10 cellular contexts compared by ENCODE assay signal in the genomic region with DNA sequence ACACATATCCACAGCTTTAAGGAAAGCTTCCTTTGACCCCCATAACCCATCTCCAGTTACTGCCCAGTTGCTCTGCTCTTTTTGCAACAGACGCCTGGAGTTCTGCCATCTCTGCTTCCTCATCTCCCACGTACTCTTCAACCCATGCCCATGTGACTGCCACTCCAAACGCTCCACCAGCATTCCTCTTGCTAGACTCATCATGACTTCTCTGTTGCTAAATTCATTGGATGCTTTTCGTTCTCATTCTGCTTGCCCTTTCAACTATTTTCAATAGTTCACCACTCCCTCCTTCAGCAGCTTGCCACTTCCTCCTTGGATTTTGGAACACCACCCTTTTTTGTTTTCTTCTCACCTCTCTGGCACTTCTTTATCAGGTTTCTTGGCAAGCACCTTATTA. TPM values are rescaled to one million over a fixed set of nuclear protein-coding genes. Genes with fewer than 3 reads are reported as not detected.
A peak's percentile ranks its signal among the peaks of the same experiment; 100 is the strongest.
DNase-seq lines count a peak whose midpoint lies in the region; ATAC-seq and TF ChIP-seq lines count a peak whose summit lies in the region.
"Had no signal": no experiment of that assay in that cellular context is flagged by ENCODE, and none has a peak within 500 bp of the region (broad histone marks: within the 10 kb centered on the region; RNA-seq: fewer than 3 reads in every experiment).

No MANE protein-coding gene starts in this region.

- CTCF ChIA-PET in HCT116 (lab: Charles Lee), result interaction anchor here (1.2 kb wide), 1 partner anchor 41 kb away, joined by 3 read pairs; no protein-coding TSS in a partner anchor

- peak; percentile 28 for DNase-seq in HCT116 (ENCODE audit: low read depth, low spot score)
- peak; percentile 45 for DNase-seq in smooth muscle cell of the brain vasculature (ENCODE audit: low read depth, low spot score)
- DNase-seq in NCI-H2107 (lab: John Stamatoyannopoulos, UW), result no peak
- DNase-seq in UCSD-AML1 (lab: John Stamatoyannopoulos, UW; ENCODE audit: unreplicated experiment), result no peak
- no peak for DNase-seq in NCI-H1694 treated with DMSO at 0.1 percent for 48 hours (lab: John Stamatoyannopoulos, UW)
- DNase-seq in BE2C, result no peak

- intact Hi-C loops in HCT116 (cut with micrococcal nuclease), result no loop called here

- H3K4me1 ChIP-seq in HCT116 (ENCODE audit: control insufficient read depth in 1 of 2, insufficient read depth in 2 of 2, low read length in 2 of 2) (peaks cover 15 to 31% of the 10 kb centered on the region in 2 experiments), gastroesophageal sphincter (peaks cover 0 to 15% (median 5%) of the 10 kb centered on the region in 3 donors), BE2C (peaks cover 4% of the 10 kb centered on the region; the same call in 1 of the 2 replicates)

- H3K4me2 ChIP-seq in HCT116 (ENCODE audit: low read length), result peak overlapping the region; percentile 65

- TF ChIP-seq POLR2A in HCT116 (IDR thresholded peaks at IDR 0.05; ENCODE audit: borderline replicate concordance, extremely low read depth, insufficient read depth, insufficient read length) (no peak), gastroesophageal sphincter (IDR thresholded peaks at IDR 0.05) (no peak)

- H3K27ac ChIP-seq in HCT116 (ENCODE audit: low read depth, low read length), result peak overlapping the region; percentile 48; the same call in 1 of the 2 replicates
- no peak overlapping the region for H3K27ac ChIP-seq in gastroesophageal sphincter
- H3K27ac ChIP-seq: ovary had no signal

- TF ChIP-seq CTCF in HCT116 (IDR thresholded peaks at IDR 0.05 in 2 of 3, conservative IDR thresholded peaks at IDR 0.05 in 1 of 3; ENCODE audit: borderline replicate concordance in 1 of 3, insufficient read depth in 1 of 3, low read depth in 2 of 3, low read length in 2 of 3), result no peak
- no peak for TF ChIP-seq CTCF in gastroesophageal sphincter (IDR thresholded peaks at IDR 0.05)
- TF ChIP-seq CTCF in BE2C (IDR thresholded peaks at IDR 0.05; ENCODE audit: low read depth, low read length), result no peak

- TF ChIP-seq EP300 in gastroesophageal sphincter (IDR thresholded peaks at IDR 0.05), result no peak

- ATAC-seq in HCT116 (peak; percentile 42), SK-N-SH treated with all-trans-retinoic acid at 6 μM for 48 hours (peak; percentile 74), gastroesophageal sphincter (peak; percentile 59)

- WGBS in gastroesophageal sphincter (ENCODE audit: low coverage in 1 of 2), 2 donors, result 8 to 17% methylated on average over 4 of the region's 4 CpGs

- peak overlapping the region; percentile 27 for H2AFZ ChIP-seq in HCT116 (ENCODE audit: low read depth, low read length, poor library complexity, severe bottlenecking)

- H3K79me2 ChIP-seq in HCT116 (ENCODE audit: insufficient read depth, low read length), result peaks cover 21% of the 10 kb centered on the region

- H3K27me3 ChIP-seq in HCT116 (ENCODE audit: insufficient read depth, low read length) (no peaks in the 10 kb centered on the region), gastroesophageal sphincter (no peaks in the 10 kb centered on the region), BE2C (no peaks in the 10 kb centered on the region)
- H3K27me3 ChIP-seq: ovary had no signal

- H3K9me3 ChIP-seq in HCT116 (ENCODE audit: control insufficient read depth in 1 of 2, insufficient read depth in 1 of 2, low read depth in 1 of 2, low read length in 2 of 2) (no peaks in the 10 kb centered on the region), gastroesophageal sphincter (no peaks in the 10 kb centered on the region), BE2C (no peaks in the 10 kb centered on the region)
- H3K9me3 ChIP-seq: ovary had no signal

- H3K36me3 ChIP-seq in HCT116 (ENCODE audit: control insufficient read depth in 1 of 2, insufficient read depth in 2 of 2, low read length in 2 of 2) (peaks cover 0 to 4% of the 10 kb centered on the region in 2 experiments; a peak in 1 of 4 replicates), gastroesophageal sphincter (no peaks in the 10 kb centered on the region), BE2C (peaks cover under 1% of the 10 kb centered on the region)
- H3K36me3 ChIP-seq: ovary had no signal

- BruUV-seq in HCT116 (replicated peaks; lab: Mats Ljungman, UMichigan), result no TSS peak

- no peak overlapping the region for H3K9ac ChIP-seq in HCT116 (ENCODE audit: low read length)

- TF ChIP-seq RAD21 in HCT116 (IDR thresholded peaks at IDR 0.05; ENCODE audit: low read depth), result no peak

- peak overlapping the region in 1 of 2 experiments; percentile 12; a peak in 2 of 4 replicates for H3K4me3 ChIP-seq in HCT116 (replicated peaks in 1 of 2; ENCODE audit: low read depth in 1 of 2, low read length in 2 of 2)
- H3K4me3 ChIP-seq in gastroesophageal sphincter, result no peak overlapping the region
- H3K4me3 ChIP-seq in BE2C (ENCODE audit: low read depth, low read length), result no peak overlapping the region
- H3K4me3 ChIP-seq: ovary had no signal

- H3K9me2 ChIP-seq in HCT116 (ENCODE audit: insufficient read depth), result no peaks in the 10 kb centered on the region

- RAD21 ChIA-PET in HCT116 (lab: Charles Lee; ENCODE audit: low non-redundant PET in 1 of 2, low total read pairs in 2 of 2, uncharacterized antibody in 2 of 2, unreplicated experiment in 2 of 2), result no interaction called here

- POLR2A ChIA-PET in HCT116 (lab: Charles Lee), result interaction anchor here (1.4 kb wide), 1 partner anchor 10 kb away, joined by 4 read pairs; no protein-coding TSS in a partner anchor

- no peaks in the 10 kb centered on the region for H4K20me1 ChIP-seq in HCT116 (ENCODE audit: insufficient read depth)

TF ChIP-seq in HCT116, 20 proteins besides CTCF, POLR2A, EP300 and RAD21 (continues in another document):
- TF ChIP-seq, protein P1, sequence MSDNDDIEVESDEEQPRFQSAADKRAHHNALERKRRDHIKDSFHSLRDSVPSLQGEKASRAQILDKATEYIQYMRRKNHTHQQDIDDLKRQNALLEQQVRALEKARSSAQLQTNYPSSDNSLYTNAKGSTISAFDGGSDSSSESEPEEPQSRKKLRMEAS (IDR thresholded peaks at IDR 0.05), result peak; percentile 38; the same call in 1 of the 2 replicates
- TF ChIP-seq JUND (IDR thresholded peaks at IDR 0.05), result 0 out of 2 replicates have a peak, but pooled peaks have one; percentile 8
- TF ChIP-seq, protein P2, sequence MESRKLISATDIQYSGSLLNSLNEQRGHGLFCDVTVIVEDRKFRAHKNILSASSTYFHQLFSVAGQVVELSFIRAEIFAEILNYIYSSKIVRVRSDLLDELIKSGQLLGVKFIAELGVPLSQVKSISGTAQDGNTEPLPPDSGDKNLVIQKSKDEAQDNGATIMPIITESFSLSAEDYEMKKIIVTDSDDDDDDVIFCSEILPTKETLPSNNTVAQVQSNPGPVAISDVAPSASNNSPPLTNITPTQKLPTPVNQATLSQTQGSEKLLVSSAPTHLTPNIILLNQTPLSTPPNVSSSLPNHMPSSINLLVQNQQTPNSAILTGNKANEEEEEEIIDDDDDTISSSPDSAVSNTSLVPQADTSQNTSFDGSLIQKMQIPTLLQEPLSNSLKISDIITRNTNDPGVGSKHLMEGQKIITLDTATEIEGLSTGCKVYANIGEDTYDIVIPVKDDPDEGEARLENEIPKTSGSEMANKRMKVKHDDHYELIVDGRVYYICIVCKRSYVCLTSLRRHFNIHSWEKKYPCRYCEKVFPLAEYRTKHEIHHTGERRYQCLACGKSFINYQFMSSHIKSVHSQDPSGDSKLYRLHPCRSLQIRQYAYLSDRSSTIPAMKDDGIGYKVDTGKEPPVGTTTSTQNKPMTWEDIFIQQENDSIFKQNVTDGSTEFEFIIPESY (IDR thresholded peaks at IDR 0.05; ENCODE audit: extremely low read depth, insufficient replicate concordance, low read length), result no peak

TF ChIP-seq in SK-N-SH treated with all-trans-retinoic acid at 6 μM for 48 hours, 23 proteins besides CTCF, POLR2A, EP300 and RAD21:
- no peak for TF ChIP-seq GLIS3 (CRISPR knock-in tag; IDR thresholded peaks at IDR 0.05)
- TF ChIP-seq ZNF565 (CRISPR knock-in tag; conservative IDR thresholded peaks at IDR 0.05; ENCODE audit: low read depth), result no peak
- TF ChIP-seq, protein P3, sequence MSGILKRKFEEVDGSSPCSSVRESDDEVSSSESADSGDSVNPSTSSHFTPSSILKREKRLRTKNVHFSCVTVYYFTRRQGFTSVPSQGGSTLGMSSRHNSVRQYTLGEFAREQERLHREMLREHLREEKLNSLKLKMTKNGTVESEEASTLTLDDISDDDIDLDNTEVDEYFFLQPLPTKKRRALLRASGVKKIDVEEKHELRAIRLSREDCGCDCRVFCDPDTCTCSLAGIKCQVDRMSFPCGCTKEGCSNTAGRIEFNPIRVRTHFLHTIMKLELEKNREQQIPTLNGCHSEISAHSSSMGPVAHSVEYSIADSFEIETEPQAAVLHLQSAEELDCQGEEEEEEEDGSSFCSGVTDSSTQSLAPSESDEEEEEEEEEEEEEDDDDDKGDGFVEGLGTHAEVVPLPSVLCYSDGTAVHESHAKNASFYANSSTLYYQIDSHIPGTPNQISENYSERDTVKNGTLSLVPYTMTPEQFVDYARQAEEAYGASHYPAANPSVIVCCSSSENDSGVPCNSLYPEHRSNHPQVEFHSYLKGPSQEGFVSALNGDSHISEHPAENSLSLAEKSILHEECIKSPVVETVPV (CRISPR knock-in tag; IDR thresholded peaks at IDR 0.05), result no peak
- no peak for TF ChIP-seq CSDC2 (CRISPR knock-in tag; IDR thresholded peaks at IDR 0.05)
- TF ChIP-seq ISL1 (CRISPR knock-in tag; IDR thresholded peaks at IDR 0.05), result no peak
- TF ChIP-seq ARNTL (CRISPR knock-in tag; IDR thresholded peaks at IDR 0.05; ENCODE audit: borderline replicate concordance, low read depth), result no peak
- no peak for TF ChIP-seq ZC3H10 (CRISPR knock-in tag; IDR thresholded peaks at IDR 0.05)
- TF ChIP-seq ZFP3 (CRISPR knock-in tag; IDR thresholded peaks at IDR 0.05), result no peak

RNA-seq across cellular contexts. Expression of a gene that starts 2.7 kb away (rescaled TPM):
- total RNA-seq in HCT116 (2021; ENCODE audit: unreplicated experiment) (84.1 TPM), gastroesophageal sphincter (10 to 100 TPM in 2 of 4 donors, 1 to 10 TPM in 2; 7.2 to 16.2 (median 9.9) TPM)
- polyA plus RNA-seq in HCT116 (2012), result 66.4 and 98.7 TPM in 2 replicates
- 10.4 TPM for polyA plus RNA-seq in BE2C (2012; ENCODE audit: insufficient read depth, insufficient read length, low read depth)

RNA-seq across cellular contexts. Expression of a gene that starts 21.8 kb away (rescaled TPM):
- 3.3 TPM for total RNA-seq in HCT116 (2021; ENCODE audit: unreplicated experiment)
- polyA plus RNA-seq in HCT116 (2012), result 1.2 and 1.9 TPM in 2 replicates
- under 1 TPM; 0.07 to 0.19 (median 0.15) TPM for total RNA-seq in gastroesophageal sphincter
- 10.1 TPM for polyA plus RNA-seq in BE2C (2012; ENCODE audit: insufficient read depth, insufficient read length, low read depth)

RNA-seq across cellular contexts. Expression of a gene that starts 25.7 kb away (rescaled TPM):
- total RNA-seq in HCT116 (2021; ENCODE audit: unreplicated experiment) (65.6 TPM), gastroesophageal sphincter (10 to 100 TPM; 26.1 to 80.2 (median 50.1) TPM)
- 45.5 and 50.0 TPM in 2 replicates for polyA plus RNA-seq in HCT116 (2012)
- 71.8 TPM for polyA plus RNA-seq in BE2C (2012; ENCODE audit: insufficient read depth, insufficient read length, low read depth)

RNA-seq across cellular contexts. Expression of a gene that starts 29.0 kb away (rescaled TPM):
- 0.61 TPM for total RNA-seq in HCT116 (2021; ENCODE audit: unreplicated experiment)
- polyA plus RNA-seq in HCT116 (2012), result not detected in 2 replicates
- not detected for total RNA-seq in gastroesophageal sphincter
- polyA plus RNA-seq in BE2C (2012; ENCODE audit: insufficient read depth, insufficient read length, low read depth), result not detected
- total RNA-seq: urinary bladder had no signal

RNA-seq across cellular contexts. Expression of a gene that starts 39.1 kb away (rescaled TPM):
- 15.6 TPM for total RNA-seq in HCT116 (2021; ENCODE audit: unreplicated experiment)
- polyA plus RNA-seq in HCT116 (2012), result 7.5 and 9.6 TPM in 2 replicates
- 100 to 1,000 TPM in 1 of 4 donors, 10 to 100 TPM in 3; 28.0 to 105 (median 66.7) TPM for total RNA-seq in gastroesophageal sphincter
- polyA plus RNA-seq in BE2C (2012; ENCODE audit: insufficient read depth, insufficient read length, low read depth), result 6.5 TPM

Comparison
In these comparisons a context has a peak if more than half of its experiments do, and no peak if none do; other contexts are left out.
1. DNase-seq: peak in HCT116 (single experiment) and smooth muscle cell of the brain vasculature (single experiment); none in NCI-H2107 (single experiment), UCSD-AML1 (single experiment), NCI-H1694 treated with DMSO at 0.1 percent for 48 hours (single experiment) and BE2C (single experiment).
2. Peak in every context shown above with its lines, with median percentiles within 50 percentile points of each other: ATAC-seq.